Comparison of ENCODE assay signal across 33 cellular contexts in the genomic region with DNA sequence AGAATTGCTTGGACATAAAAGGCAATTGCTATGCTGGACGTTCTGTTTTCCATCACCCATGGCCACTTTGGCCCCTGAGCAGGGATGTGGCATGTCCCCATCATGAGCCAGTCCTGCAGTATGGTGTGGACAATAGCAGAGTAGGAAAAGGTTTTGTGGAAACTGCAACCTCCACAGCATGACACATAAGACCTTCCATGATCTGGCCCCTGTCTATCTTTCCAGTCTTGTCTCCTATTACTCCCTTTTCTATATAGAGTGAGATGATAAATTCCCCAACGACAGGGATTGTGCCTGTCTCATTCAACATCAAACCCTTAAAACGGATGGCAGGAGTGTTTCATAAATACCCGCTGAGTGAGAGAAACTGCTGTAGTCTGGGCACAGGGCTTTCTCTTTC.
DNase-seq lines count a peak whose midpoint lies in the region; ATAC-seq and TF ChIP-seq lines count a peak whose summit lies in the region.
"Had no signal": no experiment of that assay in that cellular context is flagged by ENCODE, and none has a peak within 500 bp of the region (broad histone marks: within the 10 kb centered on the region; RNA-seq: fewer than 3 reads in every experiment).

No MANE protein-coding gene starts in this region.

- H3K27ac ChIP-seq in SK-N-SH (ENCODE audit: low read depth in 2 of 2, low read length in 1 of 2) (no peak overlapping the region), hepatocyte (peak overlapping the region; percentile 49), neural progenitor cell (no peak overlapping the region), left lung (no peak overlapping the region)
- H3K27ac ChIP-seq: 22Rv1; A549; BLaER1; BLaER1 treated with 17β-estradiol and CSF1 and Interleukin-3, amounts not matched to agents 10 nM and 100 nM; C4-2B had no signal

- 43% methylated on average over 4 of the region's 4 CpGs for WGBS in SK-N-SH (ENCODE audit: low lambda C conversion rate)
- WGBS in hepatocyte (ENCODE audit: low lambda C conversion rate, missing lambda C conversion rate), result 90% methylated on average over 4 of the region's 4 CpGs

- intact Hi-C loops in left lung (cut with DNase I), result no loop called here

- no peaks in the 10 kb centered on the region for H3K79me2 ChIP-seq in SK-N-SH (ENCODE audit: insufficient read depth)
- H3K79me2 ChIP-seq in hepatocyte, result no peaks in the 10 kb centered on the region
- H3K79me2 ChIP-seq in neural progenitor cell (ENCODE audit: low read depth), result no peaks in the 10 kb centered on the region

- no peak overlapping the region for H3K9ac ChIP-seq in SK-N-SH
- H3K9ac ChIP-seq in neural progenitor cell, result no peak overlapping the region
- H3K9ac ChIP-seq: BLaER1; BLaER1 treated with 17β-estradiol and CSF1 and Interleukin-3, amounts not matched to agents 10 nM and 100 nM had no signal

- peaks cover 14% of the 10 kb centered on the region for H3K9me3 Mint-ChIP-seq in neural progenitor cell

- H3K27me3 Mint-ChIP-seq in neural progenitor cell (ENCODE audit: insufficient read depth, low read depth), result peaks cover 2% of the 10 kb centered on the region
- H3K27me3 Mint-ChIP-seq: CD4-positive, CD25-positive, alpha-beta regulatory T cell had no signal

- H4K20me1 ChIP-seq in SK-N-SH (ENCODE audit: insufficient read depth) (no peaks in the 10 kb centered on the region), hepatocyte (ENCODE audit: insufficient read depth, poor library complexity, severe bottlenecking) (no peaks in the 10 kb centered on the region), neural progenitor cell (ENCODE audit: low read depth) (no peaks in the 10 kb centered on the region)
- H4K20me1 ChIP-seq: BLaER1; BLaER1 treated with 17β-estradiol and CSF1 and Interleukin-3, amounts not matched to agents 10 nM and 100 nM had no signal

- H3K36me3 Mint-ChIP-seq in neural progenitor cell, result no peaks in the 10 kb centered on the region
- H3K36me3 Mint-ChIP-seq: CD14-positive monocyte; CD4-positive, CD25-positive, alpha-beta regulatory T cell; CD8-positive, alpha-beta T cell had no signal

- H3K27ac Mint-ChIP-seq in neural progenitor cell, result peak overlapping the region; percentile 58
- H3K27ac Mint-ChIP-seq: B cell; CD14-positive monocyte; CD4-positive, alpha-beta memory T cell; CD4-positive, alpha-beta T cell; CD4-positive, CD25-positive, alpha-beta regulatory T cell; CD8-positive, alpha-beta memory T cell; CD8-positive, alpha-beta T cell had no signal

- DNase-seq in SK-N-SH, result no peak
- DNase-seq in hepatocyte (ENCODE audit: low spot score), result no peak
- DNase-seq in neural progenitor cell (ENCODE audit: low spot score), result no peak
- no peak for DNase-seq in left lung
- no peak for DNase-seq in activated effector memory CD4-positive, alpha-beta T cell treated with Interleukin-2 at 50 U/mL for 16 hours
- DNase-seq: 8988T; ACHN; AML-193; BE2C; C1 segment of cervical spinal cord; Caco-2; Calu3; CD4-positive, alpha-beta memory T cell; CD4-positive, alpha-beta T cell; CD4-positive, CD25-positive, alpha-beta regulatory T cell; CD8-positive, alpha-beta memory T cell; CD8-positive, alpha-beta T cell; COR-L47; DMS 273 treated with DMSO at 0.1 percent for 48 hours; DMS153; DMS53; DMS79; DMS79 treated with DMSO at 0.1 percent for 48 hours; DND-41; EL had no signal

- peaks cover 0 to 3% of the 10 kb centered on the region in 2 experiments; a peak in 1 of 4 replicates for H3K4me1 ChIP-seq in SK-N-SH (ENCODE audit: control insufficient read depth in 1 of 2, insufficient read depth in 2 of 2, low read depth in 1 of 2, low read length in 1 of 2)
- H3K4me1 ChIP-seq in hepatocyte (ENCODE audit: insufficient read depth), result peaks cover 4% of the 10 kb centered on the region
- peaks cover 7% of the 10 kb centered on the region for H3K4me1 ChIP-seq in neural progenitor cell
- H3K4me1 ChIP-seq in left lung, result no peaks in the 10 kb centered on the region
- H3K4me1 ChIP-seq: A549, BE2C had no signal

- TF ChIP-seq RAD21 in SK-N-SH (IDR thresholded peaks at IDR 0.05; ENCODE audit: low read length), result no peak

- H3K4me1 Mint-ChIP-seq in neural progenitor cell, result peaks cover 3% of the 10 kb centered on the region
- H3K4me1 Mint-ChIP-seq: B cell; CD14-positive monocyte; CD4-positive, alpha-beta memory T cell; CD4-positive, CD25-positive, alpha-beta regulatory T cell; CD8-positive, alpha-beta memory T cell had no signal

- H3K4me2 ChIP-seq in SK-N-SH (no peak overlapping the region), hepatocyte (no peak overlapping the region), neural progenitor cell (no peak overlapping the region)
- H3K4me2 ChIP-seq: A549; BLaER1; BLaER1 treated with 17β-estradiol and CSF1 and Interleukin-3, amounts not matched to agents 10 nM and 100 nM had no signal

- TF ChIP-seq CTCF in SK-N-SH (IDR thresholded peaks at IDR 0.05) (no peak), hepatocyte (IDR thresholded peaks at IDR 0.05; ENCODE audit: poor library complexity) (no peak), neural progenitor cell (IDR thresholded peaks at IDR 0.05) (no peak), left lung (IDR thresholded peaks at IDR 0.05) (no peak)

- POLR2A ChIA-PET in SK-N-SH (lab: Yijun Ruan, JAX), result no interaction called here

- H3K27me3 ChIP-seq in SK-N-SH (ENCODE audit: insufficient read depth), result no peaks in the 10 kb centered on the region
- no peaks in the 10 kb centered on the region for H3K27me3 ChIP-seq in hepatocyte
- no peaks in the 10 kb centered on the region for H3K27me3 ChIP-seq in neural progenitor cell
- H3K27me3 ChIP-seq in left lung, result no peaks in the 10 kb centered on the region
- H3K27me3 ChIP-seq: BE2C; BLaER1; BLaER1 treated with 17β-estradiol and CSF1 and Interleukin-3, amounts not matched to agents 10 nM and 100 nM had no signal

- no peaks in the 10 kb centered on the region for H3K9me3 ChIP-seq in SK-N-SH
- no peaks in the 10 kb centered on the region for H3K9me3 ChIP-seq in hepatocyte (ENCODE audit: low read depth)
- H3K9me3 ChIP-seq in neural progenitor cell (ENCODE audit: low read depth), result no peaks in the 10 kb centered on the region
- H3K9me3 ChIP-seq in left lung, result no peaks in the 10 kb centered on the region
- H3K9me3 ChIP-seq: BE2C, Caco-2 had no signal

- no peak overlapping the region for H3K4me3 Mint-ChIP-seq in neural progenitor cell
- H3K4me3 Mint-ChIP-seq: B cell; CD14-positive monocyte; CD4-positive, alpha-beta memory T cell; CD4-positive, alpha-beta T cell; CD4-positive, CD25-positive, alpha-beta regulatory T cell; CD8-positive, alpha-beta memory T cell; CD8-positive, alpha-beta T cell had no signal

- H3F3A ChIP-seq in SK-N-SH (replicated peaks; ENCODE audit: insufficient read depth) (no peaks in the 10 kb centered on the region), neural progenitor cell (ENCODE audit: low read depth) (no peaks in the 10 kb centered on the region)

- no peak for ATAC-seq in SK-N-SH treated with all-trans-retinoic acid at 6 μM for 48 hours
- ATAC-seq in left lung, result no peak
- ATAC-seq: A549; CD8-positive, alpha-beta T cell had no signal

- H2AFZ ChIP-seq in SK-N-SH (ENCODE audit: low read depth) (no peak overlapping the region), hepatocyte (no peak overlapping the region), neural progenitor cell (replicated peaks) (no peak overlapping the region)

- H3K36me3 ChIP-seq in SK-N-SH (replicated peaks in 1 of 2; ENCODE audit: control insufficient read depth in 1 of 2, insufficient read depth in 2 of 2, low read length in 1 of 2), result no peaks in the 10 kb centered on the region
- H3K36me3 ChIP-seq in hepatocyte (replicated peaks; ENCODE audit: insufficient read depth, low read depth), result no peaks in the 10 kb centered on the region
- H3K36me3 ChIP-seq in neural progenitor cell, result no peaks in the 10 kb centered on the region
- H3K36me3 ChIP-seq in left lung, result no peaks in the 10 kb centered on the region
- H3K36me3 ChIP-seq: BE2C; BLaER1; BLaER1 treated with 17β-estradiol and CSF1 and Interleukin-3, amounts not matched to agents 10 nM and 100 nM had no signal

- H3K4me3 ChIP-seq in SK-N-SH (ENCODE audit: low read depth in 2 of 2, low read length in 1 of 2) (no peak overlapping the region), hepatocyte (no peak overlapping the region), neural progenitor cell (no peak overlapping the region), left lung (no peak overlapping the region)
- H3K4me3 ChIP-seq: A549; BLaER1; BLaER1 treated with 17β-estradiol and CSF1 and Interleukin-3, amounts not matched to agents 10 nM and 100 nM had no signal

- H3K9me2 ChIP-seq in SK-N-SH (no peaks in the 10 kb centered on the region), hepatocyte (replicated peaks; ENCODE audit: insufficient read depth) (no peaks in the 10 kb centered on the region)

- TF ChIP-seq EP300 in SK-N-SH (IDR thresholded peaks at IDR 0.05; ENCODE audit: borderline replicate concordance in 1 of 2, low read depth in 1 of 2, low read length in 1 of 2), result no peak

- CTCF ChIA-PET in SK-N-SH (lab: Yijun Ruan, JAX), result interaction anchor here (1.6 kb wide), 1 partner anchor 36 kb away, joined by 4 read pairs; no protein-coding TSS in a partner anchor

TF ChIP-seq in SK-N-SH, 30 proteins besides CTCF, POLR2A, EP300 and RAD21 (continues in another document):
- TF ChIP-seq PBX3 (IDR thresholded peaks at IDR 0.05), result no peak
- no peak for TF ChIP-seq MEF2A (IDR thresholded peaks at IDR 0.05; ENCODE audit: borderline replicate concordance, low read depth)
- no peak for TF ChIP-seq FOSL2 (IDR thresholded peaks at IDR 0.05; ENCODE audit: borderline replicate concordance, low read depth)
- TF ChIP-seq, protein P1, sequence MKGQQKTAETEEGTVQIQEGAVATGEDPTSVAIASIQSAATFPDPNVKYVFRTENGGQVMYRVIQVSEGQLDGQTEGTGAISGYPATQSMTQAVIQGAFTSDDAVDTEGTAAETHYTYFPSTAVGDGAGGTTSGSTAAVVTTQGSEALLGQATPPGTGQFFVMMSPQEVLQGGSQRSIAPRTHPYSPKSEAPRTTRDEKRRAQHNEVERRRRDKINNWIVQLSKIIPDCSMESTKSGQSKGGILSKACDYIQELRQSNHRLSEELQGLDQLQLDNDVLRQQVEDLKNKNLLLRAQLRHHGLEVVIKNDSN (IDR thresholded peaks at IDR 0.05; ENCODE audit: borderline replicate concordance, low read depth), result no peak
